1 cellular context compared by ENCODE assay signal in the genomic region with DNA sequence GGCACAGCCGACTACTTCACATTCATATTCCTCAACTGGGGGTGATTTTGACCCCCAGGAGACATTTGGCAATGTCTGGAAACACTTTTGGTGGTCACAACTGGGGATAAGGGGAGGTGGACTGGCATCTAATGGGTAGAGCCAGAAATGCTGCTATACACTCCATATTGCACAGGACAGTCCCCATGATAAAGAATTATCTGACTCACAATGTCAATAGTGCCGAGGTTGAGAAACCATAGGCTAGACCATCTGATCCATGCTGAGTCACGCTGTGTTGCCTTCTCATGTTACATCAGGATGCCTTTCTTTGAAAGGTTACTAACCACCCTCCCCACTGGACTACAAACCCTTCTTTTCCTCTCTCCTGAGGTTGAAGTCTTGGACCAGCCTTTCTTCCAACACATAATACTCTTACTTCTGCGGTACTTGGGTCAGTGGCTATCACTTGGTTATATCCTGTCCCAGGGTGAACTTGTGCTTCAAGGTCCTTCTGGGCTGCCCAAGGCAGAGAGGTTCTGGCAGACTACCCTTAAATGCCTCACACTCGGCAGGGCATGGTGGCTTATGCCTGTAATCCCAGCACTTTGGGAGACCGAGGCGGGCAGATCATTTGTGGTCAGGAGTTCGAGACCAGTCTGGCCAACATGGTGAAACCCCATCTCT.
TF ChIP-seq lines count a peak whose summit lies in the region.

No MANE protein-coding gene starts in this region.

TF ChIP-seq in HCT116, 20 proteins besides CTCF, POLR2A, EP300 and RAD21 (continued from another document):
- TF ChIP-seq YY1 (IDR thresholded peaks at IDR 0.05; ENCODE audit: extremely low read depth, insufficient replicate concordance, low read depth, low read length) (peak; percentile 22), POLR2AphosphoS5 (IDR thresholded peaks at IDR 0.05; ENCODE audit: low read depth, low read length) (0 out of 2 replicates have a peak, but pooled peaks have one; percentile 27), EGR1 (IDR thresholded peaks at IDR 0.05; ENCODE audit: low read depth) (no peak), SP1 (IDR thresholded peaks at IDR 0.05; ENCODE audit: low read depth) (peak; percentile 80)
- TF ChIP-seq, protein P1, sequence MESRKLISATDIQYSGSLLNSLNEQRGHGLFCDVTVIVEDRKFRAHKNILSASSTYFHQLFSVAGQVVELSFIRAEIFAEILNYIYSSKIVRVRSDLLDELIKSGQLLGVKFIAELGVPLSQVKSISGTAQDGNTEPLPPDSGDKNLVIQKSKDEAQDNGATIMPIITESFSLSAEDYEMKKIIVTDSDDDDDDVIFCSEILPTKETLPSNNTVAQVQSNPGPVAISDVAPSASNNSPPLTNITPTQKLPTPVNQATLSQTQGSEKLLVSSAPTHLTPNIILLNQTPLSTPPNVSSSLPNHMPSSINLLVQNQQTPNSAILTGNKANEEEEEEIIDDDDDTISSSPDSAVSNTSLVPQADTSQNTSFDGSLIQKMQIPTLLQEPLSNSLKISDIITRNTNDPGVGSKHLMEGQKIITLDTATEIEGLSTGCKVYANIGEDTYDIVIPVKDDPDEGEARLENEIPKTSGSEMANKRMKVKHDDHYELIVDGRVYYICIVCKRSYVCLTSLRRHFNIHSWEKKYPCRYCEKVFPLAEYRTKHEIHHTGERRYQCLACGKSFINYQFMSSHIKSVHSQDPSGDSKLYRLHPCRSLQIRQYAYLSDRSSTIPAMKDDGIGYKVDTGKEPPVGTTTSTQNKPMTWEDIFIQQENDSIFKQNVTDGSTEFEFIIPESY (IDR thresholded peaks at IDR 0.05; ENCODE audit: extremely low read depth, insufficient replicate concordance, low read length): no peak
